14 cellular contexts compared by ENCODE assay signal in genomic region chr4:1883583-1883982, GRCh38. TPM values are rescaled to one million over a fixed set of nuclear protein-coding genes. Genes with fewer than 3 reads are reported as not detected.
DNase-seq lines count a peak whose midpoint lies in the region; ATAC-seq and TF ChIP-seq lines count a peak whose summit lies in the region.
"Had no signal": no experiment of that assay in that cellular context is flagged by ENCODE, and none has a peak within 500 bp of the region (broad histone marks: within the 10 kb centered on the region; RNA-seq: fewer than 3 reads in every experiment).

No MANE protein-coding gene starts in this region.

- H3K4me3 Mint-ChIP-seq in type B pancreatic cell, result no peak overlapping the region
- H3K4me3 Mint-ChIP-seq: CD4-positive, alpha-beta memory T cell had no signal

- peak overlapping the region; percentile 80 for H3K27ac Mint-ChIP-seq in type B pancreatic cell

- ATAC-seq in Right ventricle myocardium superior (ENCODE audit: poor library complexity), result peak; percentile 23
- ATAC-seq in left ventricle myocardium superior, result peak; percentile 18

- intact Hi-C loops in Right ventricle myocardium superior (cut with DNase I), result no loop called here
- intact Hi-C loops in cardiac septum (cut with DNase I), result loop anchor here (5.0 kb wide), 1 partner anchor 41 kb away; no protein-coding TSS in a partner anchor
- intact Hi-C loops in left ventricle myocardium superior (cut with micrococcal nuclease), result no loop called here

- DNase-seq in Right ventricle myocardium superior (no peak), cardiac septum (ENCODE audit: low spot score) (no peak), NCI-H2171 (lab: John Stamatoyannopoulos, UW) (peak; percentile 10), left ventricle myocardium superior (no peak), type B pancreatic cell (ENCODE audit: extremely low spot score, unreplicated experiment) (no peak), cerebellar nuclear complex (lab: John Stamatoyannopoulos, UW) (no peak), OCI-M2 (lab: John Stamatoyannopoulos, UW; ENCODE audit: unreplicated experiment) (no peak)
- DNase-seq: BE2C; CD4-positive, alpha-beta memory T cell; NCI-H1092 treated with DMSO at 0.1 percent for 48 hours; NCI-H1694; NCI-H2107; NCI-H774; SJCRH30 had no signal

- H3K9me3 Mint-ChIP-seq in type B pancreatic cell, result no peaks in the 10 kb centered on the region
- H3K9me3 Mint-ChIP-seq: CD4-positive, alpha-beta memory T cell had no signal

- H3K27me3 Mint-ChIP-seq in type B pancreatic cell, result no peaks in the 10 kb centered on the region
- H3K27me3 Mint-ChIP-seq: CD4-positive, alpha-beta memory T cell had no signal

- peaks cover 11% of the 10 kb centered on the region for H3K36me3 Mint-ChIP-seq in type B pancreatic cell

- peaks cover 42% of the 10 kb centered on the region for H3K4me1 Mint-ChIP-seq in type B pancreatic cell (ENCODE audit: unreplicated experiment)

- TF ChIP-seq CTCF in type B pancreatic cell (conservative IDR thresholded peaks at IDR 0.05), result no peak

RNA-seq across cellular contexts. Expression of gene NSD2, which starts 12.4 kb away (rescaled TPM):
- total RNA-seq in Right ventricle myocardium superior, result 32.6 TPM
- 60.4 TPM for total RNA-seq in cardiac septum
- 45.3 TPM for total RNA-seq in left ventricle myocardium superior
- total RNA-seq in type B pancreatic cell (ENCODE audit: low replicate concordance), result 70.6 and 156 TPM in 2 replicates

RNA-seq across cellular contexts. Expression of gene LETM1, which starts 27.6 kb away (rescaled TPM):
- 41.8 TPM for total RNA-seq in Right ventricle myocardium superior
- 37.8 TPM for total RNA-seq in cardiac septum
- 46.2 TPM for total RNA-seq in left ventricle myocardium superior
- total RNA-seq in type B pancreatic cell (ENCODE audit: low replicate concordance), result 61.1 and 64.3 TPM in 2 replicates
